ENCODE assay signal across 10 cellular contexts in the genomic region with DNA sequence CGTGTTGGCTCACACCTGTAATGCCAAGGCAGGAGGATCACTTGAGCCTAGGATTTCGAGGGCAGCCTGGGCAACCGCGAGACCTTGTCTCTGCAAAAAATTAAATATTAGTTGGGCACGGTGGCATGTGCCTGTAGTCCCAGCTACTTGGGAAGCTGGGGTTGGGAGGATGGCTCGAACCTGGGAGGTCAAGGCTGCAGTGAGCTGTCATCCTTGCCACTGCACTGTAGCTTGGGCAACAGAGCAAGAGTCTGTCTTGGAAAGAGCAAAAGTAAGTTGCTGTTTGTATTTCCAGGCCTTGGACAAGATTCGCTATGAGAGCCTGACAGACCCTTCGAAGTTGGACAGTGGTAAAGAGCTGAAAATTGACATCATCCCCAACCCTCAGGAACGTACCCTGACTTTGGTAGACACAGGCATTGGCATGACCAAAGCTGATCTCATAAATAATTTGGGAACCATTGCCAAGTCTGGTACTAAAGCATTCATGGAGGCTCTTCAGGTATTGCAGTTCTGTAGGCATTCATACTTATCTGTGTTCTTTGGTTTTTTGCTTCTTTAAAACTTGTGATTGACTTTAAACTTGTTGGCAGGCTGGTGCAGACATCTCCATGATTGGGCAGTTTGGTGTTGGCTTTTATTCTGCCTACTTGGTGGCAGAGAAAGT. TPM values are rescaled to one million over a fixed set of nuclear protein-coding genes. Genes with fewer than 3 reads are reported as not detected.
DNase-seq lines count a peak whose midpoint lies in the region; ATAC-seq and TF ChIP-seq lines count a peak whose summit lies in the region.
"Had no signal": no experiment of that assay in that cellular context is flagged by ENCODE, and none has a peak within 500 bp of the region (broad histone marks: within the 10 kb centered on the region; RNA-seq: fewer than 3 reads in every experiment).

No MANE protein-coding gene starts in this region.

- no peaks in the 10 kb centered on the region for H3K27me3 Mint-ChIP-seq in Calu3 (ENCODE audit: unreplicated experiment)
- no peaks in the 10 kb centered on the region for H3K27me3 Mint-ChIP-seq in effector memory CD8-positive, alpha-beta T cell
- no peaks in the 10 kb centered on the region for H3K27me3 Mint-ChIP-seq in osteocyte (ENCODE audit: unreplicated experiment)

- H3K9ac ChIP-seq in OCI-LY1 (ENCODE audit: low read length) = peak overlapping the region; percentile 99; the same call in 1 of the 2 replicates

- H3K79me2 ChIP-seq in OCI-LY1 (ENCODE audit: insufficient read depth, low read length) = peaks cover 22% of the 10 kb centered on the region

- TF ChIP-seq CTCF in Calu3 (IDR thresholded peaks at IDR 0.05; ENCODE audit: unreplicated experiment) (no peak), OCI-LY1 (IDR thresholded peaks at IDR 0.05; ENCODE audit: low read length) (no peak), osteocyte (IDR thresholded peaks at IDR 0.05) (no peak), GM10248 (IDR thresholded peaks at IDR 0.05; ENCODE audit: control extremely low read depth, extremely low read depth, low read depth, missing control alignments) (no peak)

- H3K4me2 ChIP-seq in OCI-LY1 (ENCODE audit: low read length) = peak overlapping the region; percentile 82

- no peaks in the 10 kb centered on the region for H3K27me3 ChIP-seq in OCI-LY1 (ENCODE audit: insufficient read depth, low read length)

- no peak for ATAC-seq in effector memory CD8-positive, alpha-beta T cell (replicated peaks)

- no peaks in the 10 kb centered on the region for H4K20me1 ChIP-seq in OCI-LY1 (ENCODE audit: insufficient read depth, low read length)

- H3K27ac ChIP-seq in OCI-LY1 (ENCODE audit: low read depth, low read length, poor library complexity, severe bottlenecking) = no peak overlapping the region

- H3K4me1 Mint-ChIP-seq in Calu3 (ENCODE audit: low read depth, unreplicated experiment) = peaks cover 61% of the 10 kb centered on the region
- H3K4me1 Mint-ChIP-seq in effector memory CD8-positive, alpha-beta T cell (ENCODE audit: low read depth in 2 of 2) = peaks cover 53 to 56% of the 10 kb centered on the region in 2 donors
- peaks cover 45% of the 10 kb centered on the region for H3K4me1 Mint-ChIP-seq in osteocyte (ENCODE audit: unreplicated experiment)

- H3K9me3 ChIP-seq in OCI-LY1 (ENCODE audit: low read length) = no peaks in the 10 kb centered on the region

- CTCF ChIA-PET in Calu3 (lab: Charles Lee) (no interaction called here), GM10248 (lab: Yijun Ruan, JAX) (interaction anchor here (0.9 to 5.8 kb wide), 5 partner anchors 8 to 77 kb away, joined by 3 to 31 read pairs (median 9); partner anchors contain the start of gene SLC35B2)

- H3F3A ChIP-seq in OCI-LY1 (ENCODE audit: insufficient read depth, low read length) = peaks cover 23% of the 10 kb centered on the region; the same call in 1 of the 2 replicates

- H3K27ac Mint-ChIP-seq in Calu3 (ENCODE audit: unreplicated experiment) (peak overlapping the region; percentile 99), osteocyte (ENCODE audit: unreplicated experiment) (no peak overlapping the region)
- H3K27ac Mint-ChIP-seq in effector memory CD8-positive, alpha-beta T cell = peak overlapping the region; percentile 98 to 100

- POLR2A ChIA-PET in GM10248 (lab: Yijun Ruan, JAX) = interaction anchor here (1.3 kb wide), 1 partner anchor 13 kb away, joined by 3 read pairs; no protein-coding TSS in a partner anchor

- H2AFZ ChIP-seq in OCI-LY1 (ENCODE audit: low read length) = no peak overlapping the region

- H3K9me3 Mint-ChIP-seq in Calu3 (ENCODE audit: low read depth, unreplicated experiment) (no peaks in the 10 kb centered on the region), osteocyte (ENCODE audit: unreplicated experiment) (no peaks in the 10 kb centered on the region)
- no peaks in the 10 kb centered on the region for H3K9me3 Mint-ChIP-seq in effector memory CD8-positive, alpha-beta T cell

- H3K9me2 ChIP-seq in OCI-LY1 (ENCODE audit: low read depth, low read length) = no peaks in the 10 kb centered on the region

- intact Hi-C loops in Calu3 (cut with micrococcal nuclease; ENCODE audit: unreplicated experiment) = no loop called here

- H3K4me3 Mint-ChIP-seq in Calu3 (ENCODE audit: low read depth, unreplicated experiment) (peak overlapping the region; percentile 88), osteocyte (ENCODE audit: unreplicated experiment) (peak overlapping the region; percentile 93)
- H3K4me3 Mint-ChIP-seq in effector memory CD8-positive, alpha-beta T cell = peak overlapping the region; percentile 95 to 100

- H3K36me3 Mint-ChIP-seq in Calu3 (ENCODE audit: insufficient read depth, unreplicated experiment) (peaks cover 96% of the 10 kb centered on the region), osteocyte (ENCODE audit: unreplicated experiment) (peaks cover 52% of the 10 kb centered on the region)
- H3K36me3 Mint-ChIP-seq in effector memory CD8-positive, alpha-beta T cell (ENCODE audit: insufficient read depth) = peaks cover 93% of the 10 kb centered on the region

- DNase-seq in Calu3 = no peak
- DNase-seq in effector memory CD8-positive, alpha-beta T cell = no peak
- no peak for DNase-seq in osteocyte (ENCODE audit: extremely low spot score, unreplicated experiment)
- no peak for DNase-seq in DMS79 (lab: John Stamatoyannopoulos, UW)
- no peak for DNase-seq in NCI-H2227 (lab: John Stamatoyannopoulos, UW; ENCODE audit: unreplicated experiment)
- DNase-seq in NCI-H1105 (lab: John Stamatoyannopoulos, UW) = no peak
- DNase-seq in GM10248 (ENCODE audit: extremely low spot score) = no peak
- DNase-seq: Kasumi-1 had no signal

- BruUV-seq in Calu3 (replicated peaks; lab: Mats Ljungman, UMichigan) = no TSS peak

- peaks cover 25% of the 10 kb centered on the region for H3K4me1 ChIP-seq in OCI-LY1 (ENCODE audit: insufficient read depth, low read length, severe bottlenecking)

- H3K4me3 ChIP-seq in OCI-LY1 (ENCODE audit: low read depth, low read length, poor library complexity, severe bottlenecking) = peak overlapping the region; percentile 98

- peaks cover 72% of the 10 kb centered on the region for H3K36me3 ChIP-seq in OCI-LY1 (ENCODE audit: insufficient read depth, low read length)

RNA-seq across cellular contexts. Expression of gene HSP90AB1, which starts 2.3 kb away (rescaled TPM):
- 2,072 and 2,073 TPM in 2 replicates for total RNA-seq in Calu3 (2022)
- 509 and 527 TPM in 2 replicates for total RNA-seq in osteocyte

RNA-seq across cellular contexts. Expression of gene SLC35B2, which starts 8.1 kb away (rescaled TPM):
- total RNA-seq in Calu3 (2022) (129 and 143 TPM in 2 replicates), osteocyte (77.0 and 88.4 TPM in 2 replicates)

RNA-seq across cellular contexts. Expression of gene NFKBIE, which starts 16.1 kb away (rescaled TPM):
- 32.7 and 37.8 TPM in 2 replicates for total RNA-seq in Calu3 (2022)
- total RNA-seq in osteocyte = 11.1 and 13.1 TPM in 2 replicates

RNA-seq across cellular contexts. Expression of gene TMEM151B, which starts 21.0 kb away (rescaled TPM):
- total RNA-seq in Calu3 (2022) (0.12 TPM in 1 of 2 replicates, not detected in the other), osteocyte (0.08 TPM in 1 of 2 replicates, not detected in the other)
- total RNA-seq: mononuclear cell had no signal

RNA-seq across cellular contexts. Expression of gene SLC29A1, which starts 25.8 kb away (rescaled TPM):
- total RNA-seq in Calu3 (2022) (90.1 and 92.8 TPM in 2 replicates), osteocyte (130 and 135 TPM in 2 replicates)
